1 cellular context compared by ENCODE assay signal in genomic region chr1:7469255-7469938, GRCh38.
TF ChIP-seq lines count a peak whose summit lies in the region.

No MANE protein-coding gene starts in this region.

TF ChIP-seq in HCT116, 20 proteins besides CTCF, POLR2A, EP300 and RAD21 (continued from another document):
- TF ChIP-seq ELF1 (IDR thresholded peaks at IDR 0.05; ENCODE audit: borderline replicate concordance, low read depth) (no peak), SIN3A (IDR thresholded peaks at IDR 0.05; ENCODE audit: low read depth) (no peak), ZNF274 (IDR thresholded peaks at IDR 0.05; ENCODE audit: low read depth, low read length) (no peak), JUND (IDR thresholded peaks at IDR 0.05) (no peak), CBX3 (IDR thresholded peaks at IDR 0.05; ENCODE audit: low read depth) (no peak), ATF3 (IDR thresholded peaks at IDR 0.05) (no peak), SRF (IDR thresholded peaks at IDR 0.05; ENCODE audit: low read depth) (no peak)
